Comparison of ENCODE assay signal across 29 cellular contexts in the genomic region with DNA sequence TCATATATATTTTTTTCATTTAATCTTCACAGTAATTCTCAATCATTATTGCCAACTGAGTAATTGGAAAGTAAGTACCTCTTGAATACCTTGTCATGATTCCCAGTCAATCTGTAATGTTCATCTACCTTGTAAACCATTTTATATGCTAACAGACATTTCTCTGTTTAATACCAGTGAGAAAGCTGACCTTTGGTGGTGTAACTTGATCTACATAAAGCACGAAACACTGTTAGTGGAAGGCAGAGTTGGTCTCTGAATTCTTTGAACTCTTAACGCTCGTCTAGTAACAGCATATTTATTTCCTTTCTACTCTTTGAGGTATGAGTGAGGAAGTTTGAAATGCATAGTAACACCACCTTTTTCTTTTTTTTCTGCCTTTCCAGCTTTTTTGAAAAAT. TPM values are rescaled to one million over a fixed set of nuclear protein-coding genes. Genes with fewer than 3 reads are reported as not detected.
DNase-seq lines count a peak whose midpoint lies in the region; ATAC-seq and FAIRE-seq lines count a peak whose summit lies in the region.
"Had no signal": no experiment of that assay in that cellular context is flagged by ENCODE, and none has a peak within 500 bp of the region (broad histone marks: within the 10 kb centered on the region; RNA-seq: fewer than 3 reads in every experiment).

No MANE protein-coding gene starts in this region.

- peaks cover 2% of the 10 kb centered on the region for H3K36me3 Mint-ChIP-seq in activated CD8-positive, alpha-beta memory T cell treated with anti-CD3 and anti-CD28 coated beads, Interleukin-2, amount 10 ng/mL, durations not matched to agents 7 days and 5 days
- H3K36me3 Mint-ChIP-seq in activated naive CD8-positive, alpha-beta T cell treated with anti-CD3 and anti-CD28 coated beads, Interleukin-2, amount 50 U/mL, for 24 hours (ENCODE audit: low read depth) = peaks cover 6% of the 10 kb centered on the region
- H3K36me3 Mint-ChIP-seq in natural killer cell treated with Interleukin-12 subunit alpha and Interleukin-12 subunit beta and Interleukin-15 and Interleukin-18, amount 100 ng/mL, for 72 hours = no peaks in the 10 kb centered on the region
- H3K36me3 Mint-ChIP-seq: type B pancreatic cell had no signal

- no peaks in the 10 kb centered on the region for H3K9me3 Mint-ChIP-seq in activated CD8-positive, alpha-beta memory T cell treated with anti-CD3 and anti-CD28 coated beads, Interleukin-2, amount 10 ng/mL, durations not matched to agents 7 days and 5 days (ENCODE audit: low read depth)
- H3K9me3 Mint-ChIP-seq in activated naive CD8-positive, alpha-beta T cell treated with anti-CD3 and anti-CD28 coated beads, Interleukin-2, amount 50 U/mL, for 24 hours = no peaks in the 10 kb centered on the region
- H3K9me3 Mint-ChIP-seq in natural killer cell treated with Interleukin-12 subunit alpha and Interleukin-12 subunit beta and Interleukin-15 and Interleukin-18, amount 100 ng/mL, for 72 hours = no peaks in the 10 kb centered on the region
- H3K9me3 Mint-ChIP-seq: activated B cell treated with CpG ODN at 0.5 μM for 24 hours; activated T-helper 2 cell treated with anti-CD3 and anti-CD28 coated beads, Interferon-gamma antibody, Interleukin-2, Interleukin-4, amounts not matched to agents 10 μg/mL and 5 μg/mL and 100 μg/mL, durations not matched to agents 14 hours and 24 hours and 36 hours; dendritic cell treated with granulocyte-macrophage colony-stimulating factor and Interleukin-4, amounts not matched to agents 40 ng/mL and 50 ng/mL, for 4 days; naive B cell; type B pancreatic cell had no signal

- no peak for ATAC-seq in activated CD8-positive, alpha-beta memory T cell treated with anti-CD3 and anti-CD28 coated beads, Interleukin-2, amount 10 ng/mL, durations not matched to agents 7 days and 5 days
- no peak for ATAC-seq in activated naive CD8-positive, alpha-beta T cell treated with anti-CD3 and anti-CD28 coated beads, Interleukin-2, amount 50 U/mL, for 24 hours
- no peak for ATAC-seq in natural killer cell treated with Interleukin-12 subunit alpha and Interleukin-12 subunit beta and Interleukin-15 and Interleukin-18, amount 100 ng/mL, for 72 hours
- ATAC-seq in HG02852 (IDR thresholded peaks at IDR 0.05; ENCODE audit: unreplicated experiment) = no peak
- ATAC-seq: K562, Right ventricle myocardium inferior, sciatic nerve had no signal

- no peaks in the 10 kb centered on the region for H3K9me3 ChIP-seq in KOPT-K1 (ENCODE audit: insufficient read depth, low read length, poor library complexity, severe bottlenecking)
- H3K9me3 ChIP-seq: adrenal gland, BE2C had no signal

- DNase-seq in activated CD8-positive, alpha-beta memory T cell treated with anti-CD3 and anti-CD28 coated beads, Interleukin-2, amount 10 ng/mL, durations not matched to agents 7 days and 5 days = no peak
- DNase-seq in activated CD8-positive, alpha-beta memory T cell treated with anti-CD3 and anti-CD28 coated beads for 24 hours = no peak
- no peak for DNase-seq in activated naive CD8-positive, alpha-beta T cell treated with anti-CD3 and anti-CD28 coated beads, Interleukin-2, amount 50 U/mL, for 24 hours
- no peak for DNase-seq in natural killer cell treated with Interleukin-12 subunit alpha and Interleukin-12 subunit beta and Interleukin-15 and Interleukin-18, amount 100 ng/mL, for 72 hours (ENCODE audit: low spot score)
- DNase-seq in RCC 7860 (ENCODE audit: low spot score) (no peak), G401 (ENCODE audit: low spot score) (no peak)
- DNase-seq: activated B cell treated with CpG ODN at 0.5 μM for 24 hours; adrenal gland; BE2C; glutamatergic neuron; H7; mesenchymal stem cell; MV-4-11; naive B cell; NCI-H345; NCI-H774; stimulated activated CD4-positive, alpha-beta T cell treated with anti-CD3 and anti-CD28 coated beads, Interleukin-15, amount 100 ng/mL, for 24 hours; T1000 had no signal

- no peaks in the 10 kb centered on the region for H3K27me3 Mint-ChIP-seq in activated CD8-positive, alpha-beta memory T cell treated with anti-CD3 and anti-CD28 coated beads, Interleukin-2, amount 10 ng/mL, durations not matched to agents 7 days and 5 days
- no peaks in the 10 kb centered on the region for H3K27me3 Mint-ChIP-seq in activated naive CD8-positive, alpha-beta T cell treated with anti-CD3 and anti-CD28 coated beads, Interleukin-2, amount 50 U/mL, for 24 hours
- H3K27me3 Mint-ChIP-seq in natural killer cell treated with Interleukin-12 subunit alpha and Interleukin-12 subunit beta and Interleukin-15 and Interleukin-18, amount 100 ng/mL, for 72 hours = no peaks in the 10 kb centered on the region
- H3K27me3 Mint-ChIP-seq: activated B cell treated with CpG ODN at 0.5 μM for 24 hours; dendritic cell treated with granulocyte-macrophage colony-stimulating factor and Interleukin-4, amounts not matched to agents 40 ng/mL and 50 ng/mL, for 4 days; naive B cell; type B pancreatic cell had no signal

- H3K27ac ChIP-seq in KOPT-K1 (ENCODE audit: low read depth, low read length, poor library complexity, severe bottlenecking) = peak overlapping the region; percentile 61
- H3K27ac ChIP-seq: adrenal gland, parathyroid adenoma had no signal

- no peaks in the 10 kb centered on the region for H3K36me3 ChIP-seq in KOPT-K1 (ENCODE audit: insufficient read depth, low read length)
- H3K36me3 ChIP-seq: adrenal gland, BE2C had no signal

- H3K4me1 Mint-ChIP-seq in activated CD8-positive, alpha-beta memory T cell treated with anti-CD3 and anti-CD28 coated beads, Interleukin-2, amount 10 ng/mL, durations not matched to agents 7 days and 5 days = peaks cover 17% of the 10 kb centered on the region
- peaks cover 27% of the 10 kb centered on the region for H3K4me1 Mint-ChIP-seq in activated naive CD8-positive, alpha-beta T cell treated with anti-CD3 and anti-CD28 coated beads, Interleukin-2, amount 50 U/mL, for 24 hours
- H3K4me1 Mint-ChIP-seq in natural killer cell treated with Interleukin-12 subunit alpha and Interleukin-12 subunit beta and Interleukin-15 and Interleukin-18, amount 100 ng/mL, for 72 hours (ENCODE audit: low read depth in 2 of 2) = peaks cover 20 to 32% of the 10 kb centered on the region in 2 donors

- no peak overlapping the region for H3K4me3 Mint-ChIP-seq in activated CD8-positive, alpha-beta memory T cell treated with anti-CD3 and anti-CD28 coated beads, Interleukin-2, amount 10 ng/mL, durations not matched to agents 7 days and 5 days
- no peak overlapping the region for H3K4me3 Mint-ChIP-seq in activated naive CD8-positive, alpha-beta T cell treated with anti-CD3 and anti-CD28 coated beads, Interleukin-2, amount 50 U/mL, for 24 hours
- H3K4me3 Mint-ChIP-seq in natural killer cell treated with Interleukin-12 subunit alpha and Interleukin-12 subunit beta and Interleukin-15 and Interleukin-18, amount 100 ng/mL, for 72 hours = no peak overlapping the region
- H3K4me3 Mint-ChIP-seq: activated B cell treated with CpG ODN at 0.5 μM for 24 hours; dendritic cell treated with granulocyte-macrophage colony-stimulating factor and Interleukin-4, amounts not matched to agents 40 ng/mL and 50 ng/mL, for 4 days; naive B cell; type B pancreatic cell had no signal

- CTCF ChIA-PET in activated CD8-positive, alpha-beta memory T cell treated with anti-CD3 and anti-CD28 coated beads, Interleukin-2, amount 10 ng/mL, durations not matched to agents 7 days and 5 days (lab: Charles Lee) = interaction anchor here (1.6 to 4.8 kb wide), 2 partner anchors 26 to 542 kb away, joined by 3 to 24 read pairs; no protein-coding TSS in a partner anchor

- in situ Hi-C loops in G401 (cut with HindIII; ENCODE audit: low sequenced_read_pairs) = no loop called here

- peak overlapping the region; percentile 42 for H3K27ac Mint-ChIP-seq in activated CD8-positive, alpha-beta memory T cell treated with anti-CD3 and anti-CD28 coated beads, Interleukin-2, amount 10 ng/mL, durations not matched to agents 7 days and 5 days
- H3K27ac Mint-ChIP-seq in activated naive CD8-positive, alpha-beta T cell treated with anti-CD3 and anti-CD28 coated beads, Interleukin-2, amount 50 U/mL, for 24 hours = peak overlapping the region; percentile 69
- H3K27ac Mint-ChIP-seq in natural killer cell treated with Interleukin-12 subunit alpha and Interleukin-12 subunit beta and Interleukin-15 and Interleukin-18, amount 100 ng/mL, for 72 hours = peak overlapping the region; percentile 44 to 66
- H3K27ac Mint-ChIP-seq: activated B cell treated with CpG ODN at 0.5 μM for 24 hours; activated T-helper 2 cell treated with anti-CD3 and anti-CD28 coated beads, Interferon-gamma antibody, Interleukin-2, Interleukin-4, amounts not matched to agents 10 μg/mL and 5 μg/mL and 100 μg/mL, durations not matched to agents 14 hours and 24 hours and 36 hours; dendritic cell treated with granulocyte-macrophage colony-stimulating factor and Interleukin-4, amounts not matched to agents 40 ng/mL and 50 ng/mL, for 4 days; type B pancreatic cell had no signal

- no peak for FAIRE-seq in RCC 7860 (lab: Jason Lieb, UNC)
- FAIRE-seq: A204.1, bronchial epithelial cell, K562 had no signal

RNA-seq across cellular contexts. Expression of gene SLC25A26, which starts 59.5 kb away (rescaled TPM):
- total RNA-seq in activated CD8-positive, alpha-beta memory T cell treated with anti-CD3 and anti-CD28 coated beads, Interleukin-2, amount 10 ng/mL, durations not matched to agents 7 days and 5 days = 10 to 100 TPM; 14.5 to 15.6 TPM
- 10 to 100 TPM; 19.4 to 22.3 TPM for total RNA-seq in natural killer cell treated with Interleukin-12 subunit alpha and Interleukin-12 subunit beta and Interleukin-15 and Interleukin-18, amount 100 ng/mL, for 72 hours
- 35.2 and 38.7 TPM in 2 replicates for total RNA-seq in G401 (2014; rRNA removed; shearing (Covaris generic))
